22 cellular contexts compared by ENCODE assay signal in the genomic region with DNA sequence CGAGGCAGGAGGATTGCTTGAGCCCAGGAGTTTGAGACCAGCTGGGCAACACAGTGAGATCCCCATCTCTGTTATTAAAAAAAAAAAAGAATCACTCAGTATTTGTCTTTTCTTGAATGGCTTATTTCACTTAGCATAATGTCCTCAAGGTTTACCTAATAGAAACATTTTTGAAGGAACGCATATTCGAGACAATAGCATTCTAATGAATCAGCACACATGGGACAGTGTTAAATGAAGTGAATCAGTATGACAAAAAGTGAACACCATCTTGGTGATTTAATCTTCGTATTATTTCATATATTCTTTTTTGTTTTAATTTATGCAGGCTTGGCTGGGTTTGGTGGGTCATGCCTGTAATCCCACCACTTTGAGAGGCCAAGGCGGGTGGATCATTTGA. TPM values are rescaled to one million over a fixed set of nuclear protein-coding genes. Genes with fewer than 3 reads are reported as not detected.
DNase-seq lines count a peak whose midpoint lies in the region; ATAC-seq and TF ChIP-seq lines count a peak whose summit lies in the region.
"Had no signal": no experiment of that assay in that cellular context is flagged by ENCODE, and none has a peak within 500 bp of the region (broad histone marks: within the 10 kb centered on the region; RNA-seq: fewer than 3 reads in every experiment).

No MANE protein-coding gene starts in this region.

- H3K4me1 ChIP-seq in endodermal cell (ENCODE audit: control insufficient read depth, insufficient read depth, low read length): no peaks in the 10 kb centered on the region
- H3K4me1 ChIP-seq: BE2C, HAP-1, tibial artery had no signal

- H3K4me3 ChIP-seq in dorsolateral prefrontal cortex (no peak overlapping the region), endodermal cell (ENCODE audit: low read length) (no peak overlapping the region)
- H3K4me3 ChIP-seq: HAP-1, tibial artery had no signal

- H3K27ac ChIP-seq in dorsolateral prefrontal cortex (no peak overlapping the region), endodermal cell (ENCODE audit: low read depth, low read length) (no peak overlapping the region)
- H3K27ac ChIP-seq: tibial artery had no signal

- CTCF ChIA-PET in activated naive CD4-positive, alpha-beta T cell treated with anti-CD3 and anti-CD28 coated beads for 36 hours (lab: Charles Lee): interaction anchor here (0.6 to 0.8 kb wide), 2 partner anchors 67 to 1965 kb away, joined by 3 read pairs; no protein-coding TSS in a partner anchor
- CTCF ChIA-PET in T-cell (lab: Charles Lee): interaction anchor here in 1 of 2 donors (0.7 kb wide), 1 partner anchor 16 kb away, joined by 5 read pairs; no protein-coding TSS in a partner anchor

- no peaks in the 10 kb centered on the region for H3K36me3 ChIP-seq in endodermal cell (ENCODE audit: control insufficient read depth, insufficient read depth, low read length)
- H3K36me3 ChIP-seq: BE2C, HAP-1 had no signal

- POLR2A ChIA-PET in T-cell (lab: Charles Lee): no interaction called here

- no peak overlapping the region for H3K4me3 Mint-ChIP-seq in activated naive CD4-positive, alpha-beta T cell treated with anti-CD3 and anti-CD28 coated beads for 36 hours
- no peak overlapping the region for H3K4me3 Mint-ChIP-seq in T-cell
- H3K4me3 Mint-ChIP-seq in effector memory CD8-positive, alpha-beta T cell: peak overlapping the region; percentile 25 to 37
- H3K4me3 Mint-ChIP-seq in endodermal cell: no peak overlapping the region
- H3K4me3 Mint-ChIP-seq: brain, mesothelial cell of epicardium, nephron had no signal

- H3K27ac Mint-ChIP-seq in activated naive CD4-positive, alpha-beta T cell treated with anti-CD3 and anti-CD28 coated beads for 36 hours: peak overlapping the region; percentile 32
- H3K27ac Mint-ChIP-seq in T-cell (peak overlapping the region; percentile 50 to 80), endodermal cell (no peak overlapping the region)
- H3K27ac Mint-ChIP-seq in effector memory CD8-positive, alpha-beta T cell: peak overlapping the region; percentile 89 to 91
- H3K27ac Mint-ChIP-seq: brain, mesothelial cell of epicardium, nephron had no signal

- peaks cover 5% of the 10 kb centered on the region for H3K9me3 Mint-ChIP-seq in activated naive CD4-positive, alpha-beta T cell treated with anti-CD3 and anti-CD28 coated beads for 36 hours
- H3K9me3 Mint-ChIP-seq in T-cell (no peaks in the 10 kb centered on the region), endodermal cell (peaks cover 22% of the 10 kb centered on the region)
- no peaks in the 10 kb centered on the region for H3K9me3 Mint-ChIP-seq in effector memory CD8-positive, alpha-beta T cell

- intact Hi-C loops in activated naive CD4-positive, alpha-beta T cell treated with anti-CD3 and anti-CD28 coated beads for 36 hours (cut with micrococcal nuclease): no loop called here
- intact Hi-C loops in dorsolateral prefrontal cortex (cut with DNase I): no loop called here

- no peak for DNase-seq in activated naive CD4-positive, alpha-beta T cell treated with anti-CD3 and anti-CD28 coated beads for 36 hours
- DNase-seq in activated naive CD4-positive, alpha-beta T cell (lab: John Stamatoyannopoulos, UW): no peak
- DNase-seq in T-cell: no peak
- no peak for DNase-seq in effector memory CD8-positive, alpha-beta T cell
- no peak for DNase-seq in dorsolateral prefrontal cortex
- DNase-seq in endodermal cell: no peak
- no peak for DNase-seq in central memory CD4-positive, alpha-beta T cell
- DNase-seq: activated CD4-positive, alpha-beta T cell treated with anti-CD3 and anti-CD28 coated beads, Interleukin-2, amount 50 U/mL, for 1 hour; BE2C; Caco-2; DMS79; NCI-H1436; NCI-H2107; NCI-H446; OCI-M1; T-helper 2 cell; tibial artery had no signal

- peaks cover 9% of the 10 kb centered on the region for H3K36me3 Mint-ChIP-seq in activated naive CD4-positive, alpha-beta T cell treated with anti-CD3 and anti-CD28 coated beads for 36 hours (ENCODE audit: low read depth)
- peaks cover 25% of the 10 kb centered on the region for H3K36me3 Mint-ChIP-seq in T-cell
- peaks cover 22% of the 10 kb centered on the region for H3K36me3 Mint-ChIP-seq in effector memory CD8-positive, alpha-beta T cell (ENCODE audit: insufficient read depth)
- H3K36me3 Mint-ChIP-seq in endodermal cell (ENCODE audit: low read depth): peaks cover 2% of the 10 kb centered on the region
- H3K36me3 Mint-ChIP-seq: brain had no signal

- H3K27me3 ChIP-seq in dorsolateral prefrontal cortex: no peaks in the 10 kb centered on the region
- H3K27me3 ChIP-seq in endodermal cell (ENCODE audit: control insufficient read depth, insufficient read depth, low read length, poor library complexity, severe bottlenecking): no peaks in the 10 kb centered on the region
- H3K27me3 ChIP-seq: BE2C, tibial artery had no signal

- no peak for TF ChIP-seq CTCF in dorsolateral prefrontal cortex (IDR thresholded peaks at IDR 0.05 in 54 of 56, conservative IDR thresholded peaks at IDR 0.05 in 2 of 56; ENCODE audit: low read depth in 1 of 56, partially characterized antibody in 56 of 56)
- no peak for TF ChIP-seq CTCF in endodermal cell (conservative IDR thresholded peaks at IDR 0.05)

- ATAC-seq in T-cell (replicated peaks in 1 of 4) (no peak), GM18867 (IDR thresholded peaks at IDR 0.05; ENCODE audit: unreplicated experiment) (no peak)
- ATAC-seq in effector memory CD8-positive, alpha-beta T cell (replicated peaks): no peak

- H3K9ac ChIP-seq in endodermal cell (ENCODE audit: extremely low read depth, low read length, poor library complexity, severe bottlenecking): no peak overlapping the region

- 90 to 96% methylated on average over 3 to 4 of the region's 5 CpGs for WGBS in endodermal cell (ENCODE audit: insufficient coverage in 1 of 2, insufficient read length in 1 of 2), 2 experiments

- H3K27me3 Mint-ChIP-seq in activated naive CD4-positive, alpha-beta T cell treated with anti-CD3 and anti-CD28 coated beads for 36 hours (ENCODE audit: low read depth): no peaks in the 10 kb centered on the region
- no peaks in the 10 kb centered on the region for H3K27me3 Mint-ChIP-seq in T-cell
- no peaks in the 10 kb centered on the region for H3K27me3 Mint-ChIP-seq in effector memory CD8-positive, alpha-beta T cell
- no peaks in the 10 kb centered on the region for H3K27me3 Mint-ChIP-seq in endodermal cell (ENCODE audit: insufficient read depth)
- H3K27me3 Mint-ChIP-seq: brain had no signal

- peaks cover 6% of the 10 kb centered on the region for H3K9me3 ChIP-seq in endodermal cell (ENCODE audit: control insufficient read depth, low read length)
- H3K9me3 ChIP-seq: BE2C, HAP-1, tibial artery had no signal

- peaks cover 43% of the 10 kb centered on the region for H3K4me1 Mint-ChIP-seq in activated naive CD4-positive, alpha-beta T cell treated with anti-CD3 and anti-CD28 coated beads for 36 hours (ENCODE audit: low read depth)
- H3K4me1 Mint-ChIP-seq in T-cell: peaks cover 45 to 52% (median 46%) of the 10 kb centered on the region in 3 donors
- peaks cover 22 to 30% of the 10 kb centered on the region in 2 donors for H3K4me1 Mint-ChIP-seq in effector memory CD8-positive, alpha-beta T cell (ENCODE audit: low read depth in 2 of 2)
- no peaks in the 10 kb centered on the region for H3K4me1 Mint-ChIP-seq in endodermal cell
- H3K4me1 Mint-ChIP-seq: brain, mesothelial cell of epicardium, nephron had no signal

RNA-seq across cellular contexts. Expression of gene WIPF1, which starts 44.7 kb away (rescaled TPM):
- 100 to 1,000 TPM; 167 TPM for total RNA-seq in activated naive CD4-positive, alpha-beta T cell treated with anti-CD3 and anti-CD28 coated beads for 36 hours
- 100 to 1,000 TPM; 349 to 412 (median 372) TPM for total RNA-seq in T-cell
- total RNA-seq in dorsolateral prefrontal cortex: 100 to 1,000 TPM in 1 of 120 experiments, 10 to 100 TPM in 119; 15.8 to 100 (median 34.0) TPM
- 10 to 100 TPM; 21.5 to 28.5 TPM for total RNA-seq in endodermal cell
- 23.5 TPM for polyA plus RNA-seq in endodermal cell (2013, experiment 1 of 2)
- 24.8 TPM for polyA plus RNA-seq in endodermal cell (2013, experiment 2 of 2)

Comparison
In these comparisons a context has a peak if more than half of its experiments do, and no peak if none do; other contexts are left out.
1. H3K4me3 Mint-ChIP-seq: peak in effector memory CD8-positive, alpha-beta T cell (2 of 2); none in activated naive CD4-positive, alpha-beta T cell treated with anti-CD3 and anti-CD28 coated beads for 36 hours (single experiment), T-cell (0 of 3) and endodermal cell (single experiment).